In the genomic region with DNA sequence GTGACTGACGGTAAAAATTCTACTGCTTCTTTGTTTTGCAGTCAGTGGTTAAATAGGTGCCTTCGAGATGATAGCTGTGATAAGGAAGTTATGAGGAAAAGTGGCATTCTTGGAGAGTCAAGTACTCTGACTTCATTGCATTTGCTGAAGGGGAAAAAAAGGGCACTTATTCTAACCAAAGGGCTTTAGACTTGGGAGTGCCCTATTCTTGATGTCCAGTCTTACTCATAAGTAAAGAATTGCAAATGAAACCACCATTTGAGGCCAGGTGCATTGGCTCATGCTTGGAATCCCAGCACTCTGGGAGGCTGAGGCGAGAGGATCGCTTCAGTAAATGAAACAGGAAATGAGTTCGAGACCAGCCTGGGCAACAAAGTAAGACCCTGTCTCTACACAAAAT, we compare ENCODE assay signal across 17 cellular contexts. TPM values are rescaled to one million over a fixed set of nuclear protein-coding genes. Genes with fewer than 3 reads are reported as not detected.
DNase-seq lines count a peak whose midpoint lies in the region; ATAC-seq, FAIRE-seq and TF ChIP-seq lines count a peak whose summit lies in the region.
"Had no signal": no experiment of that assay in that cellular context is flagged by ENCODE, and none has a peak within 500 bp of the region (broad histone marks: within the 10 kb centered on the region; RNA-seq: fewer than 3 reads in every experiment).

No MANE protein-coding gene starts in this region.

- H3K4me3 ChIP-seq in astrocyte (ENCODE audit: insufficient read depth, low read depth, low read length) (no peak overlapping the region), lower lobe of right lung (no peak overlapping the region), A673 (ENCODE audit: low read depth, low read length, poor library complexity, severe bottlenecking) (no peak overlapping the region), testis (no peak overlapping the region)
- H3K4me3 ChIP-seq: heart right ventricle had no signal

- TF ChIP-seq POLR2A in testis (IDR thresholded peaks at IDR 0.05), result no peak

- H3K36me3 ChIP-seq in astrocyte (ENCODE audit: insufficient read depth, low read length) (peaks cover 32% of the 10 kb centered on the region), lower lobe of right lung (peaks cover 86% of the 10 kb centered on the region), A673 (ENCODE audit: insufficient read depth, low read length, poor library complexity, severe bottlenecking) (peaks cover 49% of the 10 kb centered on the region), testis (ENCODE audit: low read depth, missing control alignments) (no peaks in the 10 kb centered on the region)

- no peak overlapping the region for H3K9ac ChIP-seq in astrocyte (ENCODE audit: low read length)

- CTCF ChIA-PET in A673 (lab: Charles Lee), result no interaction called here

- no peaks in the 10 kb centered on the region for H3K27me3 Mint-ChIP-seq in astrocyte (ENCODE audit: low read depth, unreplicated experiment)
- H3K27me3 Mint-ChIP-seq in natural killer cell treated with Interleukin-12 subunit alpha and Interleukin-12 subunit beta and Interleukin-15 and Interleukin-18, amount 100 ng/mL, for 72 hours, result no peaks in the 10 kb centered on the region

- peaks cover 15% of the 10 kb centered on the region for H3K4me1 Mint-ChIP-seq in astrocyte (ENCODE audit: low read depth, unreplicated experiment)
- H3K4me1 Mint-ChIP-seq in natural killer cell treated with Interleukin-12 subunit alpha and Interleukin-12 subunit beta and Interleukin-15 and Interleukin-18, amount 100 ng/mL, for 72 hours (ENCODE audit: low read depth in 2 of 2), result peaks cover 0 to 3% of the 10 kb centered on the region in 2 donors
- H3K4me1 Mint-ChIP-seq: WTC11 had no signal

- no peak for FAIRE-seq in astrocyte (lab: Jason Lieb, UNC)

- BruUV-seq in A673 (replicated peaks; lab: Mats Ljungman, UMichigan), result no TSS peak

- peak; percentile 90 to 91 for ATAC-seq in lower lobe of right lung
- no peak for ATAC-seq in natural killer cell treated with Interleukin-12 subunit alpha and Interleukin-12 subunit beta and Interleukin-15 and Interleukin-18, amount 100 ng/mL, for 72 hours
- ATAC-seq: heart right ventricle, WTC11 had no signal

- H3K9me3 ChIP-seq in astrocyte (ENCODE audit: insufficient read depth, low read depth, low read length) (no peaks in the 10 kb centered on the region), lower lobe of right lung (no peaks in the 10 kb centered on the region), A673 (ENCODE audit: low read depth, low read length, poor library complexity, severe bottlenecking) (no peaks in the 10 kb centered on the region), testis (no peaks in the 10 kb centered on the region)
- H3K9me3 ChIP-seq: Caco-2, heart right ventricle had no signal

- H3K4me1 ChIP-seq in astrocyte (ENCODE audit: insufficient read depth, low read length), result no peaks in the 10 kb centered on the region
- H3K4me1 ChIP-seq in lower lobe of right lung, result peaks cover 17% of the 10 kb centered on the region
- no peaks in the 10 kb centered on the region for H3K4me1 ChIP-seq in A673 (ENCODE audit: insufficient read depth, low read length, poor library complexity, severe bottlenecking)
- H3K4me1 ChIP-seq in testis, result peaks cover 22% of the 10 kb centered on the region

- no peak overlapping the region for H3K4me3 Mint-ChIP-seq in astrocyte (ENCODE audit: unreplicated experiment)
- H3K4me3 Mint-ChIP-seq in natural killer cell treated with Interleukin-12 subunit alpha and Interleukin-12 subunit beta and Interleukin-15 and Interleukin-18, amount 100 ng/mL, for 72 hours, result no peak overlapping the region
- H3K4me3 Mint-ChIP-seq: WTC11 had no signal

- H3K36me3 Mint-ChIP-seq in astrocyte (ENCODE audit: low read depth, unreplicated experiment), result peaks cover 33% of the 10 kb centered on the region
- H3K36me3 Mint-ChIP-seq in natural killer cell treated with Interleukin-12 subunit alpha and Interleukin-12 subunit beta and Interleukin-15 and Interleukin-18, amount 100 ng/mL, for 72 hours, result peaks cover 14% of the 10 kb centered on the region

- no peaks in the 10 kb centered on the region for H3K79me2 ChIP-seq in astrocyte (ENCODE audit: insufficient read depth, low read length)

- no peak overlapping the region for H2AFZ ChIP-seq in astrocyte (ENCODE audit: low read depth, low read length)

- no peak overlapping the region for H3K27ac ChIP-seq in astrocyte (ENCODE audit: low read depth, low read length)
- H3K27ac ChIP-seq in lower lobe of right lung, result peak overlapping the region; percentile 73
- no peak overlapping the region for H3K27ac ChIP-seq in A673 (ENCODE audit: low read depth, low read length, poor library complexity, severe bottlenecking)
- no peak overlapping the region for H3K27ac ChIP-seq in testis
- H3K27ac ChIP-seq: heart right ventricle had no signal

- 96 to 100% methylated on average over 5 of the region's 5 CpGs for WGBS in testis, 2 donors

- in situ Hi-C loops in ACHN (cut with HindIII; ENCODE audit: low pct_ligation_motif_present, low pct_unique_long_range_greater_than_20kb, low sequenced_read_pairs), result no loop called here

- POLR2A ChIA-PET in A673 (lab: Charles Lee; ENCODE audit: low non-redundant PET), result no interaction called here

- H3K27me3 ChIP-seq in astrocyte (ENCODE audit: insufficient read depth, low read length), result no peaks in the 10 kb centered on the region
- H3K27me3 ChIP-seq in lower lobe of right lung (ENCODE audit: low read depth), result no peaks in the 10 kb centered on the region
- no peaks in the 10 kb centered on the region for H3K27me3 ChIP-seq in A673 (replicated peaks; ENCODE audit: insufficient read depth, low read depth, low read length, poor library complexity)
- no peaks in the 10 kb centered on the region for H3K27me3 ChIP-seq in testis
- H3K27me3 ChIP-seq: heart right ventricle had no signal

- no peaks in the 10 kb centered on the region for H3K9me3 Mint-ChIP-seq in astrocyte (ENCODE audit: unreplicated experiment)
- no peaks in the 10 kb centered on the region for H3K9me3 Mint-ChIP-seq in natural killer cell treated with Interleukin-12 subunit alpha and Interleukin-12 subunit beta and Interleukin-15 and Interleukin-18, amount 100 ng/mL, for 72 hours
- H3K9me3 Mint-ChIP-seq: activated T-helper 2 cell treated with anti-CD3 and anti-CD28 coated beads, Interferon-gamma antibody, Interleukin-2, Interleukin-4, amounts not matched to agents 10 μg/mL and 5 μg/mL and 100 μg/mL, durations not matched to agents 14 hours and 24 hours and 36 hours; WTC11 had no signal

- H3K27ac Mint-ChIP-seq in astrocyte (ENCODE audit: unreplicated experiment), result no peak overlapping the region
- H3K27ac Mint-ChIP-seq in natural killer cell treated with Interleukin-12 subunit alpha and Interleukin-12 subunit beta and Interleukin-15 and Interleukin-18, amount 100 ng/mL, for 72 hours, result no peak overlapping the region
- H3K27ac Mint-ChIP-seq: activated T-helper 2 cell treated with anti-CD3 and anti-CD28 coated beads, Interferon-gamma antibody, Interleukin-2, Interleukin-4, amounts not matched to agents 10 μg/mL and 5 μg/mL and 100 μg/mL, durations not matched to agents 14 hours and 24 hours and 36 hours; WTC11 had no signal

- intact Hi-C loops in lower lobe of right lung (cut with DNase I), result no loop called here
- intact Hi-C loops in A673 (cut with micrococcal nuclease; ENCODE audit: unreplicated experiment), result no loop called here
- intact Hi-C loops in testis (cut with DNase I; ENCODE audit: low total_unique reads), result no loop called here

- H3K4me2 ChIP-seq in astrocyte (ENCODE audit: low read length), result no peak overlapping the region

- peaks cover 23% of the 10 kb centered on the region for H4K20me1 ChIP-seq in astrocyte (ENCODE audit: insufficient read depth, low read length)

- DNase-seq in ACHN, result peak; percentile 94
- peak; percentile 47 for DNase-seq in HT1080 (ENCODE audit: low read depth)
- peak; percentile 87 for DNase-seq in astrocyte (ENCODE audit: low read depth)
- DNase-seq in lower lobe of right lung, result peak; percentile 64
- DNase-seq in A673 (ENCODE audit: low spot score), result no peak
- DNase-seq in testis, result no peak
- DNase-seq in 8988T, result no peak
- no peak for DNase-seq in natural killer cell treated with Interleukin-12 subunit alpha and Interleukin-12 subunit beta and Interleukin-15 and Interleukin-18, amount 100 ng/mL, for 72 hours (ENCODE audit: low spot score)
- DNase-seq: heart right ventricle; kidney glomerular epithelial cell; NCI-H2081 treated with DMSO at 0.1 percent for 48 hours; posterior cingulate gyrus; stimulated activated naive CD4-positive, alpha-beta T cell; T-helper 1 cell had no signal

- TF ChIP-seq CTCF in astrocyte (IDR thresholded peaks at IDR 0.05; ENCODE audit: insufficient read depth, low read depth, low read length), result no peak
- TF ChIP-seq CTCF in lower lobe of right lung (IDR thresholded peaks at IDR 0.05), result no peak
- no peak for TF ChIP-seq CTCF in A673 (conservative IDR thresholded peaks at IDR 0.05; ENCODE audit: low read depth, low read length)
- TF ChIP-seq CTCF in testis (IDR thresholded peaks at IDR 0.05), result no peak

RNA-seq across cellular contexts. Expression of gene BRAP, which starts 40.3 kb away (rescaled TPM):
- total RNA-seq in HT1080 (2014; rRNA removed; shearing (Covaris generic)), result 17.8 and 18.9 TPM in 2 replicates
- polyA plus RNA-seq in HT1080 (2015; cell fraction: cytosol; rRNA removed), result 14.3 and 15.2 TPM in 2 replicates
- 14.8 and 19.7 TPM in 2 replicates for polyA plus RNA-seq in HT1080 (2015; cell fraction: nucleus; rRNA removed)
- total RNA-seq in astrocyte (24.8 and 26.3 TPM in 2 replicates), lower lobe of right lung (16.7 TPM), A673 (2021) (23.6 and 23.9 TPM in 2 replicates), testis (10 to 100 TPM; 71.4 to 99.1 TPM)
- 167 TPM for polyA plus RNA-seq in testis (ENCODE audit: insufficient read depth, low read depth, low replicate concordance)
- total RNA-seq in natural killer cell treated with Interleukin-12 subunit alpha and Interleukin-12 subunit beta and Interleukin-15 and Interleukin-18, amount 100 ng/mL, for 72 hours, result 10 to 100 TPM; 20.6 to 22.3 TPM

RNA-seq across cellular contexts. Expression of gene ACAD10, which starts 40.4 kb away (rescaled TPM):
- 10.7 and 12.9 TPM in 2 replicates for total RNA-seq in HT1080 (2014; rRNA removed; shearing (Covaris generic))
- polyA plus RNA-seq in HT1080 (2015; cell fraction: cytosol; rRNA removed), result 9.6 and 12.2 TPM in 2 replicates
- 97.0 and 106 TPM in 2 replicates for polyA plus RNA-seq in HT1080 (2015; cell fraction: nucleus; rRNA removed)
- 16.9 and 18.7 TPM in 2 replicates for total RNA-seq in astrocyte
- total RNA-seq in lower lobe of right lung, result 24.0 TPM
- total RNA-seq in A673 (2021), result 32.9 and 38.8 TPM in 2 replicates
- total RNA-seq in testis, result 10 to 100 TPM; 58.2 to 65.7 TPM
- polyA plus RNA-seq in testis (ENCODE audit: insufficient read depth, low read depth, low replicate concordance), result 35.2 TPM
- 10 to 100 TPM; 28.4 to 40.8 TPM for total RNA-seq in natural killer cell treated with Interleukin-12 subunit alpha and Interleukin-12 subunit beta and Interleukin-15 and Interleukin-18, amount 100 ng/mL, for 72 hours

RNA-seq across cellular contexts. Expression of gene ATXN2, which starts 46.3 kb away (rescaled TPM):
- 12.3 and 18.9 TPM in 2 replicates for total RNA-seq in HT1080 (2014; rRNA removed; shearing (Covaris generic))
- 43.2 and 49.4 TPM in 2 replicates for polyA plus RNA-seq in HT1080 (2015; cell fraction: cytosol; rRNA removed)
- polyA plus RNA-seq in HT1080 (2015; cell fraction: nucleus; rRNA removed), result 137 and 146 TPM in 2 replicates
- 58.0 and 63.0 TPM in 2 replicates for total RNA-seq in astrocyte
- total RNA-seq in lower lobe of right lung, result 70.3 TPM
- total RNA-seq in A673 (2021), result 82.8 and 94.4 TPM in 2 replicates
- 100 to 1,000 TPM; 145 to 165 TPM for total RNA-seq in testis
- polyA plus RNA-seq in testis (ENCODE audit: insufficient read depth, low read depth, low replicate concordance), result 61.4 TPM
- 10 to 100 TPM; 32.8 to 67.7 TPM for total RNA-seq in natural killer cell treated with Interleukin-12 subunit alpha and Interleukin-12 subunit beta and Interleukin-15 and Interleukin-18, amount 100 ng/mL, for 72 hours

Comparison
In these comparisons a context has a peak if more than half of its experiments do, and no peak if none do; other contexts are left out.
1. DNase-seq: peak in ACHN (single experiment), HT1080 (single experiment), astrocyte (single experiment) and lower lobe of right lung (single experiment); none in A673 (single experiment), testis (single experiment), 8988T (single experiment) and natural killer cell treated with Interleukin-12 subunit alpha and Interleukin-12 subunit beta and Interleukin-15 and Interleukin-18, amount 100 ng/mL, for 72 hours (single experiment).
2. ATAC-seq: peak in lower lobe of right lung (2 of 2); none in natural killer cell treated with Interleukin-12 subunit alpha and Interleukin-12 subunit beta and Interleukin-15 and Interleukin-18, amount 100 ng/mL, for 72 hours (0 of 2).